In the genomic region with DNA sequence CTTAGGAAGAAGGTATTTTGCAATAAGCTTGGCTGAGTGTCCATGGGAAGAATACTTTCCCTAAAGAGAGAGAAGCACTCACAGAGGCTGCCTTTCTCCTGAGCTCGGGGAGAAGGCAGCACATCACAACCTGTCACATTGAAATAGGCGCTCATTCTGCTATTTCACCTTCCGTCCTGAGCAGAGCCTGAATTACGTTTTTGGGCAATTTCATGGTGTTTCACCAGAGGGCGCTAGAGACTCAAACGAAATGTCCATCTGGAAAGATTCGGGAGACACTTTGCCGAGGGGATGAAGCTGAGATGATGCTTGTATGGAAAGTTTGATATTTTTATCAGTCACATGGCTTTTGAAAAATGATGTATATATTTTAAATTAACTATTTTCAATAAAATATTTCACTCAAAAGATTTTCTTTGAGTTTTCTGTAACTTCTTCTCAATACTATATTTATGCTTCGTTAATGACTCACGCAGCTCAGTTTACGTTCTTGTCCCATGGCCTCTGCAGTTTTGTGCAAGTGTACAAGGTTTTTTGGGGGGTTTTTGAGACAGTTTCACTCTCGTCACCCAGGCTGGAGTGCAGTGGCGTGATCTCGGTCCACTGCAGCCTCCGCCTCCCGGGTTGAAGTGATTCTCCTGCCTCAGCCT, we compare ENCODE assay signal across 8 cellular contexts. TPM values are rescaled to one million over a fixed set of nuclear protein-coding genes. Genes with fewer than 3 reads are reported as not detected.
DNase-seq lines count a peak whose midpoint lies in the region; ATAC-seq and TF ChIP-seq lines count a peak whose summit lies in the region.

No MANE protein-coding gene starts in this region.

- H3K79me2 ChIP-seq in smooth muscle cell (ENCODE audit: low read depth), result no peaks in the 10 kb centered on the region

- POLR2A ChIA-PET in Panc1 (lab: Charles Lee), result no interaction called here

- H3K4me1 ChIP-seq in Panc1 (ENCODE audit: control insufficient read depth, insufficient read depth, low read length) (no peaks in the 10 kb centered on the region), smooth muscle cell (ENCODE audit: low read depth) (no peaks in the 10 kb centered on the region)

- no peaks in the 10 kb centered on the region for H3F3A ChIP-seq in smooth muscle cell (ENCODE audit: low read depth)

- H3K9me3 ChIP-seq in Panc1 (ENCODE audit: control insufficient read depth, insufficient read depth, low read depth, low read length) (no peaks in the 10 kb centered on the region), smooth muscle cell (replicated peaks; ENCODE audit: low read depth) (no peaks in the 10 kb centered on the region)

- H3K9me3 Mint-ChIP-seq in HFFc6 (no peaks in the 10 kb centered on the region), brain (no peaks in the 10 kb centered on the region)

- no peak overlapping the region for H3K27ac ChIP-seq in Panc1 (ENCODE audit: low read length)
- no peak overlapping the region for H3K27ac ChIP-seq in smooth muscle cell (ENCODE audit: low read depth)

- no peak overlapping the region for H3K4me3 Mint-ChIP-seq in HFFc6
- no peak overlapping the region for H3K4me3 Mint-ChIP-seq in brain

- in situ Hi-C loops in Panc1 (cut with HindIII; ENCODE audit: low pct_unique_long_range_greater_than_20kb, low sequenced_read_pairs), result no loop called here

- H4K20me1 ChIP-seq in smooth muscle cell (ENCODE audit: low read depth), result no peaks in the 10 kb centered on the region

- 64% methylated on average over 16 of the region's 16 CpGs for WGBS in smooth muscle cell (ENCODE audit: low lambda C conversion rate)

- H3K36me3 Mint-ChIP-seq in HFFc6 (ENCODE audit: low read depth) (no peaks in the 10 kb centered on the region), brain (peaks cover 23% of the 10 kb centered on the region)

- CTCF ChIA-PET in Panc1 (lab: Charles Lee), result interaction anchor here (0.9 to 1.0 kb wide), 3 partner anchors 22 to 102 kb away, joined by 3 read pairs; no protein-coding TSS in a partner anchor

- peak; percentile 3 for DNase-seq in DMS 273 treated with DMSO at 0.1 percent for 48 hours (lab: John Stamatoyannopoulos, UW)
- DNase-seq in HFFc6, result peak; percentile 42
- DNase-seq in Panc1 (ENCODE audit: low read depth, low spot score), result no peak
- DNase-seq in iPS DF 4.7 (ENCODE audit: extremely low read depth, low spot score), result peak; percentile 64
- peak; percentile 6 for DNase-seq in smooth muscle cell (lab: John Stamatoyannopoulos, UW; ENCODE audit: unreplicated experiment)

- H3K4me1 Mint-ChIP-seq in HFFc6 (ENCODE audit: low read depth), result no peaks in the 10 kb centered on the region
- H3K4me1 Mint-ChIP-seq in brain, result no peaks in the 10 kb centered on the region

- no peak overlapping the region for H3K27ac Mint-ChIP-seq in HFFc6
- H3K27ac Mint-ChIP-seq in brain, result no peak overlapping the region

- ATAC-seq in Panc1 (peak; percentile 56; the same call in 1 of the 2 replicates), HG03139 (IDR thresholded peaks at IDR 0.05; ENCODE audit: unreplicated experiment) (no peak), HG03565 (IDR thresholded peaks at IDR 0.05; ENCODE audit: unreplicated experiment) (no peak)

- H3K9ac ChIP-seq in smooth muscle cell (ENCODE audit: low read depth), result no peak overlapping the region

- no peaks in the 10 kb centered on the region for H3K27me3 ChIP-seq in Panc1 (ENCODE audit: control insufficient read depth, insufficient read depth, low read length)
- no peaks in the 10 kb centered on the region for H3K27me3 ChIP-seq in smooth muscle cell (ENCODE audit: low read depth)

- intact Hi-C loops in Panc1 (cut with micrococcal nuclease; ENCODE audit: unreplicated experiment), result no loop called here

- BruUV-seq in Panc1 (replicated peaks; lab: Mats Ljungman, UMichigan), result no TSS peak

- TF ChIP-seq CTCF in HFFc6 (IDR thresholded peaks at IDR 0.05) (peak; percentile 92), Panc1 (IDR thresholded peaks at IDR 0.05) (peak; percentile 82), brain (conservative IDR thresholded peaks at IDR 0.05) (peak; percentile 84 to 94), smooth muscle cell (IDR thresholded peaks at IDR 0.05; ENCODE audit: borderline replicate concordance, insufficient read depth, poor library complexity, severe bottlenecking) (peak; percentile 80)

- H3K4me3 ChIP-seq in Panc1 (ENCODE audit: low read depth in 2 of 2, low read length in 2 of 2) (no peak overlapping the region), smooth muscle cell (no peak overlapping the region)

- H3K27me3 Mint-ChIP-seq in HFFc6 (ENCODE audit: insufficient read depth), result no peaks in the 10 kb centered on the region
- no peaks in the 10 kb centered on the region for H3K27me3 Mint-ChIP-seq in brain

- no peak overlapping the region for H2AFZ ChIP-seq in smooth muscle cell (ENCODE audit: low read depth)

- H3K4me2 ChIP-seq in smooth muscle cell, result no peak overlapping the region

- H3K36me3 ChIP-seq in Panc1 (ENCODE audit: control insufficient read depth, insufficient read depth, low read length) (peaks cover 2% of the 10 kb centered on the region; the same call in 1 of the 2 replicates), smooth muscle cell (ENCODE audit: low read depth) (no peaks in the 10 kb centered on the region)

RNA-seq across cellular contexts. Expression of gene B4GALNT3, which starts 17.4 kb away (rescaled TPM):
- not detected for total RNA-seq in HFFc6 (2021; fragmentation: NEBNext Ultra II Directional; extraction: Animal tissue kit (Norgen Biotek cat#: 25700))
- total RNA-seq in Panc1 (2021; ENCODE audit: unreplicated experiment) (2.3 TPM), smooth muscle cell (3.8 and 5.7 TPM in 2 replicates)
- polyA plus RNA-seq in Panc1 (2012; ENCODE audit: insufficient read length), result 3.3 TPM
- polyA plus RNA-seq in brain (ENCODE audit: insufficient read depth, low read depth, low replicate concordance) (6.9 TPM), smooth muscle cell (5.1 and 5.9 TPM in 2 replicates)

RNA-seq across cellular contexts. Expression of gene CCDC77, which starts 40.9 kb away (rescaled TPM):
- total RNA-seq in HFFc6 (2021; fragmentation: NEBNext Ultra II Directional; extraction: Animal tissue kit (Norgen Biotek cat#: 25700)), result 10 to 100 TPM in 5 of 6 experiments, 1 to 10 TPM in 1; 7.7 to 12.6 (median 11.6) TPM
- total RNA-seq in Panc1 (2021; ENCODE audit: unreplicated experiment) (9.8 TPM), smooth muscle cell (7.6 and 13.9 TPM in 2 replicates)
- polyA plus RNA-seq in Panc1 (2012; ENCODE audit: insufficient read length), result 6.5 TPM
- polyA plus RNA-seq in brain (ENCODE audit: insufficient read depth, low read depth, low replicate concordance) (11.3 TPM), smooth muscle cell (7.8 and 11.3 TPM in 2 replicates)

RNA-seq across cellular contexts. Expression of gene KDM5A, which starts 53.2 kb away (rescaled TPM):
- 10 to 100 TPM; 47.1 to 55.0 (median 52.0) TPM for total RNA-seq in HFFc6 (2021; fragmentation: NEBNext Ultra II Directional; extraction: Animal tissue kit (Norgen Biotek cat#: 25700))
- total RNA-seq in Panc1 (2021; ENCODE audit: unreplicated experiment) (49.0 TPM), smooth muscle cell (58.5 and 87.2 TPM in 2 replicates)
- polyA plus RNA-seq in Panc1 (2012; ENCODE audit: insufficient read length), result 19.1 TPM
- polyA plus RNA-seq in brain (ENCODE audit: insufficient read depth, low read depth, low replicate concordance) (9.5 TPM), smooth muscle cell (30.5 and 41.7 TPM in 2 replicates)
